8 cellular contexts compared by ENCODE assay signal in genomic region chr13:49690990-49691886, GRCh38.
DNase-seq lines count a peak whose midpoint lies in the region; ATAC-seq lines count a peak whose summit lies in the region.

EBPL (minus strand) TSS chr13:49691486; CDS start chr13:49691424, 62 bp downstream.

- ATAC-seq in GM18873 (IDR thresholded peaks at IDR 0.05; ENCODE audit: low FRiP score, unreplicated experiment), result peak; percentile 70
- ATAC-seq in HG03135 (IDR thresholded peaks at IDR 0.05; ENCODE audit: unreplicated experiment), result peak; percentile 92

- DNase-seq in AG08396 (ENCODE audit: low spot score), result peak; percentile 96
- DNase-seq in NCI-H2227 treated with DMSO at 0.1 percent for 48 hours (lab: John Stamatoyannopoulos, UW), result peak; percentile 67
- peak; percentile 69 for DNase-seq in activated CD4-positive, CD25-positive, alpha-beta regulatory T cell treated with anti-CD3 and anti-CD28 coated beads, Interleukin-2, amount 50 U/mL, for 16 hours (ENCODE audit: low read depth, low spot score)
- peak; percentile 69 for DNase-seq in central memory CD4-positive, alpha-beta T cell
- peak; percentile 98 for DNase-seq in islet precursor cell
- peak; percentile 92 for DNase-seq in stimulated activated CD4-positive, alpha-beta T cell treated with anti-CD3 and anti-CD28 coated beads, Interleukin-12 subunit alpha, Interleukin-12 subunit beta, amount 100 ng/mL, for 4 hours

Comparison
In these comparisons a context has a peak if more than half of its experiments do, and no peak if none do; other contexts are left out.
1. Peak in every context shown above with its lines: DNase-seq and ATAC-seq.